In the genomic region with DNA sequence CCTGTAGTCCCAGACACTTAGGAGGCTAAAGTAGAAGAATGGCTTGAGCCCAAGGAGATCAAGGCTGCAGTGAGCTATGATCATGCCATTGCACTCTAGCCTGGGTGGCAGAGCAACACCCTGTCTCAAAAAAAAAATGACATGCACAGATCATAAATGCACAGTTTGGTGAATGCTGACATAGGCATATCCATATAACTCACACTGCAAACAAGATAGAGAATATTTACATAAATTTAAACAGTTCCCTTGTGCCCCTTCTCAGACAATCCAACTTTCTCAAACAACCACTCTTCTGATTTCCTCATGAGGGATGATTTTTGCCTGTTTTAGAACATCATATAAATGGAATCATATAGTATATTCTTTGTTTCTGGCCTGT, we compare ENCODE assay signal across 15 cellular contexts.
DNase-seq lines count a peak whose midpoint lies in the region; ATAC-seq and TF ChIP-seq lines count a peak whose summit lies in the region.
"Had no signal": no experiment of that assay in that cellular context is flagged by ENCODE, and none has a peak within 500 bp of the region (broad histone marks: within the 10 kb centered on the region; RNA-seq: fewer than 3 reads in every experiment).

No MANE protein-coding gene starts in this region.

- H3K27ac ChIP-seq in breast epithelium (no peak overlapping the region), PC-3 (ENCODE audit: low read length) (peak overlapping the region; percentile 66)
- H3K27ac ChIP-seq: C4-2B had no signal

- DNase-seq in MCF 10A (ENCODE audit: unreplicated experiment) (no peak), breast epithelium (ENCODE audit: low spot score in 2 of 2) (no peak), PC-3 (no peak), dedifferentiated amniotic fluid mesenchymal stem cell (ENCODE audit: extremely low spot score) (peak; percentile 6)
- no peak for DNase-seq in T-helper 2 cell treated with Interferon-gamma antibody and Interleukin-4, amounts not matched to agents 5 μg/mL and 100 μg/mL, for 36 hours (ENCODE audit: low spot score)
- DNase-seq: 8988T; BE2C; CD4-positive, alpha-beta memory T cell; DMS79 treated with DMSO at 0.1 percent for 48 hours; GOT3; H9 had no signal

- no peaks in the 10 kb centered on the region for H4K20me1 ChIP-seq in PC-3 (ENCODE audit: low read length)

- no peaks in the 10 kb centered on the region for H3K4me1 ChIP-seq in breast epithelium
- H3K4me1 ChIP-seq in PC-3 (ENCODE audit: insufficient read depth, low read length) = peaks cover 11% of the 10 kb centered on the region
- H3K4me1 ChIP-seq: BE2C had no signal

- no peaks in the 10 kb centered on the region for H3K79me2 ChIP-seq in PC-3 (ENCODE audit: low read length)

- TF ChIP-seq POLR2A in breast epithelium (IDR thresholded peaks at IDR 0.05) = no peak

- H3K27me3 Mint-ChIP-seq in MCF 10A (ENCODE audit: insufficient read depth, unreplicated experiment) = no peaks in the 10 kb centered on the region
- peaks cover 24% of the 10 kb centered on the region for H3K27me3 Mint-ChIP-seq in T-helper 2 cell treated with Interferon-gamma antibody and Interleukin-4, amounts not matched to agents 5 μg/mL and 100 μg/mL, for 36 hours (ENCODE audit: low read depth)

- H3K9me3 Mint-ChIP-seq in MCF 10A (ENCODE audit: unreplicated experiment) = no peaks in the 10 kb centered on the region
- H3K9me3 Mint-ChIP-seq in T-helper 2 cell treated with Interferon-gamma antibody and Interleukin-4, amounts not matched to agents 5 μg/mL and 100 μg/mL, for 36 hours = no peaks in the 10 kb centered on the region
- H3K9me3 Mint-ChIP-seq: CD4-positive, alpha-beta memory T cell; H9 had no signal

- intact Hi-C loops in MCF 10A (cut with micrococcal nuclease) (no loop called here), breast epithelium (cut with DNase I; ENCODE audit: low total_unique reads) (no loop called here), PC-3 (cut with micrococcal nuclease) (no loop called here)

- H3K4me2 ChIP-seq in PC-3 (ENCODE audit: low read length) = no peak overlapping the region

- no peak for ATAC-seq in PC-3
- ATAC-seq in HG03565 (IDR thresholded peaks at IDR 0.05; ENCODE audit: unreplicated experiment) = no peak
- ATAC-seq in GM21786 (IDR thresholded peaks at IDR 0.05; ENCODE audit: unreplicated experiment) = no peak

- BruUV-seq in MCF 10A (replicated peaks; lab: Mats Ljungman, UMichigan) = no TSS peak
- no TSS peak for BruUV-seq in PC-3 (replicated peaks; lab: Mats Ljungman, UMichigan)

- no peaks in the 10 kb centered on the region for H3F3A ChIP-seq in PC-3 (ENCODE audit: low read length, unreplicated experiment)

- TF ChIP-seq CTCF in MCF 10A (IDR thresholded peaks at IDR 0.05; ENCODE audit: unreplicated experiment) (no peak), breast epithelium (IDR thresholded peaks at IDR 0.05) (no peak), PC-3 (conservative IDR thresholded peaks at IDR 0.05; ENCODE audit: low read depth, low read length) (no peak)

- H3K4me3 ChIP-seq in breast epithelium = no peak overlapping the region
- no peak overlapping the region for H3K4me3 ChIP-seq in PC-3 (ENCODE audit: low read length)

- H3K4me3 Mint-ChIP-seq in MCF 10A (ENCODE audit: unreplicated experiment) = no peak overlapping the region
- H3K4me3 Mint-ChIP-seq in T-helper 2 cell treated with Interferon-gamma antibody and Interleukin-4, amounts not matched to agents 5 μg/mL and 100 μg/mL, for 36 hours = no peak overlapping the region
- H3K4me3 Mint-ChIP-seq: CD4-positive, alpha-beta memory T cell; H9; IgD-negative memory B cell had no signal

- peaks cover 30% of the 10 kb centered on the region for H3K4me1 Mint-ChIP-seq in MCF 10A (ENCODE audit: insufficient read depth, unreplicated experiment)
- H3K4me1 Mint-ChIP-seq in T-helper 2 cell treated with Interferon-gamma antibody and Interleukin-4, amounts not matched to agents 5 μg/mL and 100 μg/mL, for 36 hours (ENCODE audit: low read depth) = peaks cover 1% of the 10 kb centered on the region
- H3K4me1 Mint-ChIP-seq: H9 had no signal

- H2AFZ ChIP-seq in PC-3 (ENCODE audit: low read length) = no peak overlapping the region

- no peaks in the 10 kb centered on the region for H3K27me3 ChIP-seq in breast epithelium
- H3K27me3 ChIP-seq in PC-3 (ENCODE audit: low read length) = no peaks in the 10 kb centered on the region
- H3K27me3 ChIP-seq: BE2C had no signal

- CTCF ChIA-PET in MCF 10A (lab: Yijun Ruan, JAX) = interaction anchor here (0.8 to 1.8 kb wide), 2 partner anchors 28 to 228 kb away, joined by 3 to 8 read pairs; no protein-coding TSS in a partner anchor
- CTCF ChIA-PET in PC-3 (lab: Charles Lee) = no interaction called here

- H3K27ac Mint-ChIP-seq in MCF 10A (ENCODE audit: low read depth, unreplicated experiment) = peak overlapping the region; percentile 66
- no peak overlapping the region for H3K27ac Mint-ChIP-seq in T-helper 2 cell treated with Interferon-gamma antibody and Interleukin-4, amounts not matched to agents 5 μg/mL and 100 μg/mL, for 36 hours
- H3K27ac Mint-ChIP-seq: CD4-positive, alpha-beta memory T cell; H9; IgD-negative memory B cell had no signal

- no peaks in the 10 kb centered on the region for H3K9me2 ChIP-seq in PC-3 (replicated peaks; ENCODE audit: low read length)

- no peak overlapping the region for H3K9ac ChIP-seq in PC-3 (ENCODE audit: low read length)

- H3K36me3 ChIP-seq in breast epithelium (peaks cover 5% of the 10 kb centered on the region), PC-3 (ENCODE audit: low read depth, low read length) (no peaks in the 10 kb centered on the region)
- H3K36me3 ChIP-seq: BE2C had no signal

- H3K9me3 ChIP-seq in breast epithelium = no peaks in the 10 kb centered on the region
- no peaks in the 10 kb centered on the region for H3K9me3 ChIP-seq in PC-3 (ENCODE audit: low read length)
- H3K9me3 ChIP-seq: BE2C had no signal

- POLR2A ChIA-PET in MCF 10A (lab: Yijun Ruan, JAX) = interaction anchor here (0.6 to 1.6 kb wide), 17 partner anchors 9 to 806 kb away, joined by 3 to 9 read pairs (median 3); partner anchors contain the start of gene LNPEP
- POLR2A ChIA-PET in PC-3 (lab: Charles Lee; ENCODE audit: unreplicated experiment) = no interaction called here

- H3K36me3 Mint-ChIP-seq in MCF 10A (ENCODE audit: insufficient read depth, unreplicated experiment) = no peaks in the 10 kb centered on the region
- no peaks in the 10 kb centered on the region for H3K36me3 Mint-ChIP-seq in T-helper 2 cell treated with Interferon-gamma antibody and Interleukin-4, amounts not matched to agents 5 μg/mL and 100 μg/mL, for 36 hours (ENCODE audit: low read depth)
- H3K36me3 Mint-ChIP-seq: CD4-positive, alpha-beta memory T cell; IgD-negative memory B cell had no signal
